Comparison of ENCODE assay signal across 7 cellular contexts in the genomic region with DNA sequence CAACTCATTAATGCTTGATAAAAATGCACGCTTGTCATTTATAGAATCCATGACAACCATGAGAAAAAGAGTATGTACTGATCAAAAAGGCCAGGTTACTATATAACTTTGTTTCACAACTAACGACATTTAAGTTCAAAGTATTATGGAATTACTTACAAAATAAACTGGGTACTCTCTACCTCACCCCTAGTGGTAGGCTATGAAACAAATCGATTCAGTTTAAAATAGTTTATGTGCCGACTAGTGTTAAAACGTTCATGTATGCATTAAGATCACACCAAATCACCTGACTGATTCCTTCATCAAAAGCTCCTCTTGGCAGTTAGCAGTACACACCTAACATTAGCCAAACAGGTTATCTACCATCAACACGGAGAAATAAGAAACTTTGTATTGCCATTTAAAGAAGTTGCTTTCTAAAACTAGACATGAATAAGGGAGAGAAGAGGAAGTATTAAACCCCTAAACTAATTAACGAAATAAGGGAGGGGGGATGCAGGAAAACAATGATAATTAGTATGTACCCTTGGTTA.
DNase-seq lines count a peak whose midpoint lies in the region; ATAC-seq, FAIRE-seq and TF ChIP-seq lines count a peak whose summit lies in the region.

No MANE protein-coding gene starts in this region.

- WGBS in small intestine, 3 donors = 16 to 44% (median 29%) methylated on average over 7 of the region's 7 CpGs

- H3K27me3 ChIP-seq in rectal smooth muscle tissue (ENCODE audit: control insufficient read depth, insufficient read depth, low read length) = no peaks in the 10 kb centered on the region
- no peaks in the 10 kb centered on the region for H3K27me3 ChIP-seq in small intestine (ENCODE audit: control insufficient read depth in 2 of 2, insufficient read depth in 2 of 2, low read length in 2 of 2)

- peaks cover 9% of the 10 kb centered on the region for H3K4me1 ChIP-seq in rectal smooth muscle tissue (ENCODE audit: control insufficient read depth, insufficient read depth, low read length)
- H3K4me1 ChIP-seq in small intestine (ENCODE audit: control insufficient read depth in 2 of 2, insufficient read depth in 1 of 2, low read depth in 1 of 2, low read length in 1 of 2) = no peaks in the 10 kb centered on the region

- DNase-seq in HT-29 (ENCODE audit: low spot score) (peak; percentile 19), NCI-H524 (lab: John Stamatoyannopoulos, UW) (peak; percentile 81 to 82), small intestine (no peak), RWPE1 (ENCODE audit: low spot score) (no peak)

- CTCF ChIA-PET in RWPE1 (lab: Yijun Ruan, JAX) = interaction anchor here (0.5 kb wide), 1 partner anchor 707 kb away, joined by 3 read pairs; no protein-coding TSS in a partner anchor

- peak overlapping the region; percentile 90 for H3K27ac ChIP-seq in cingulate gyrus (ENCODE audit: low read depth, low read length)
- H3K27ac ChIP-seq in rectal smooth muscle tissue (ENCODE audit: low read depth, low read length) = no peak overlapping the region
- H3K27ac ChIP-seq in small intestine (ENCODE audit: low read depth in 1 of 2, low read length in 1 of 2) = no peak overlapping the region
- no peak overlapping the region for H3K27ac ChIP-seq in RWPE1

- TF ChIP-seq CTCF in RWPE1 (conservative IDR thresholded peaks at IDR 0.05; ENCODE audit: low read depth) = no peak

- POLR2A ChIA-PET in RWPE1 (lab: Yijun Ruan, JAX; ENCODE audit: low non-redundant PET) = no interaction called here

- no peak overlapping the region for H3K9ac ChIP-seq in rectal smooth muscle tissue (ENCODE audit: low read length)

- no peak for ATAC-seq in esophagus mucosa

- H3K9me3 ChIP-seq in small intestine (ENCODE audit: control insufficient read depth, low read depth) = no peaks in the 10 kb centered on the region

- H3K4me3 ChIP-seq in rectal smooth muscle tissue (ENCODE audit: low read length) = peak overlapping the region; percentile 0
- no peak overlapping the region for H3K4me3 ChIP-seq in small intestine (ENCODE audit: low read depth in 1 of 2, low read length in 2 of 2)

- no peak for FAIRE-seq in small intestine (lab: Jason Lieb, UNC)

- H3K36me3 ChIP-seq in rectal smooth muscle tissue (ENCODE audit: control insufficient read depth, insufficient read depth, low read length) (no peaks in the 10 kb centered on the region), small intestine (ENCODE audit: control insufficient read depth in 2 of 2, insufficient read depth in 2 of 2, low read length in 2 of 2) (no peaks in the 10 kb centered on the region)

Comparison
In these comparisons a context has a peak if more than half of its experiments do, and no peak if none do; other contexts are left out.
1. DNase-seq: peak in HT-29 (single experiment) and NCI-H524 (2 of 2); none in small intestine (single experiment) and RWPE1 (single experiment).